11 cellular contexts compared by ENCODE assay signal in the genomic region with DNA sequence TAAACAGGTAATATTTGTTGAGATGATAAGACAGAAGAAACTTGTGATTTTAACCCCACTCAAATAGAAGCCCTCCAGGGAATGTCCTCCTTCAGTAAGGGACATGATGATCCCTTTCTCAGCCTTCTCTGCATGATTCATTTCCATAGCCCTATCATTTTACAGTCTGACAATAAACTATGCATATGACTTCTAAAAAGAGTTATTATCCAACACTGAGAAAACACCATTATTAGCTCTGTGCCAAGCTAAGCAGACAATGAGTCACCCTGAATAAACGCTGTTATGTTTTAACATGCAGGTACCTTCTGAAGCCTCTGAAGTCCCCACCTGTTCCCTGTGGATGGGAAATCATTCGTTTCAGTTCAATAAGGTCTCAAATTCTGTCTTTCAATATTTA. TPM values are rescaled to one million over a fixed set of nuclear protein-coding genes. Genes with fewer than 3 reads are reported as not detected.
DNase-seq lines count a peak whose midpoint lies in the region; ATAC-seq, FAIRE-seq and TF ChIP-seq lines count a peak whose summit lies in the region.
"Had no signal": no experiment of that assay in that cellular context is flagged by ENCODE, and none has a peak within 500 bp of the region (broad histone marks: within the 10 kb centered on the region; RNA-seq: fewer than 3 reads in every experiment).

No MANE protein-coding gene starts in this region.

- H3K4me3 Mint-ChIP-seq in naive thymus-derived CD8-positive, alpha-beta T cell = no peak overlapping the region

- no TSS peak for BruUV-seq in HepG2 (replicated peaks; lab: Mats Ljungman, UMichigan)

- no peak for TF ChIP-seq RAD21 in HepG2 (CRISPR knock-in tag; IDR thresholded peaks at IDR 0.05)

- H4K20me1 ChIP-seq in HepG2 (ENCODE audit: insufficient read depth, low read length) = no peaks in the 10 kb centered on the region
- peaks cover 17% of the 10 kb centered on the region; the same call in 1 of the 2 replicates for H4K20me1 ChIP-seq in Karpas-422 (ENCODE audit: insufficient read depth, low read depth, low read length)

- H3K9ac ChIP-seq in HepG2 (ENCODE audit: insufficient read depth, low read depth, low read length) (no peak overlapping the region), Karpas-422 (ENCODE audit: low read length) (no peak overlapping the region)

- H3K27ac ChIP-seq in ascending aorta = peak overlapping the region; percentile 81 to 83
- no peak overlapping the region for H3K27ac ChIP-seq in HepG2 (ENCODE audit: extremely low read length, insufficient read depth, low read length)
- H3K27ac ChIP-seq in Karpas-422 (ENCODE audit: low read length) = no peak overlapping the region

- intact Hi-C loops in ascending aorta (cut with DNase I) = loop anchor here (2.0 kb wide), 1 partner anchor 56 kb away; no protein-coding TSS in a partner anchor
- intact Hi-C loops in HepG2 (cut with micrococcal nuclease; ENCODE audit: unreplicated experiment) = no loop called here

- H3K9me3 Mint-ChIP-seq in naive thymus-derived CD8-positive, alpha-beta T cell = no peaks in the 10 kb centered on the region

- peak; percentile 5 for DNase-seq in AG08395 (ENCODE audit: low spot score)
- peak; percentile 80 for DNase-seq in M059J (ENCODE audit: low read depth)
- no peak for DNase-seq in ascending aorta (ENCODE audit: low spot score in 2 of 2)
- peak; percentile 84 for DNase-seq in HepG2 (ENCODE audit: low spot score)
- DNase-seq in GDM1 (lab: John Stamatoyannopoulos, UW) = no peak
- DNase-seq in iPS-NIHi7 (ENCODE audit: extremely low spot score) = no peak
- DNase-seq in Karpas-422 = no peak
- DNase-seq in naive thymus-derived CD8-positive, alpha-beta T cell = no peak
- DNase-seq: DND-41, SW 1271 had no signal

- H3K4me3 ChIP-seq in ascending aorta (peak overlapping the region; percentile 18 to 37), HepG2 (replicated peaks in 1 of 3; ENCODE audit: insufficient read depth in 1 of 3, low read depth in 2 of 3, low read length in 3 of 3) (no peak overlapping the region), Karpas-422 (ENCODE audit: low read length) (no peak overlapping the region)

- H2AFZ ChIP-seq in HepG2 (ENCODE audit: low read length) (no peak overlapping the region), Karpas-422 (ENCODE audit: low read length) (no peak overlapping the region)

- no peaks in the 10 kb centered on the region for H3K27me3 Mint-ChIP-seq in naive thymus-derived CD8-positive, alpha-beta T cell

- H3K4me1 ChIP-seq in ascending aorta = peaks cover 0 to 19% of the 10 kb centered on the region in 2 donors
- H3K4me1 ChIP-seq in HepG2 (ENCODE audit: insufficient read depth, low read length) = peaks cover 30% of the 10 kb centered on the region
- no peaks in the 10 kb centered on the region for H3K4me1 ChIP-seq in Karpas-422 (ENCODE audit: low read length)

- in situ Hi-C loops in HepG2 (cut with HindIII; ENCODE audit: extremely low pct_ligation_motif_present, low pct_unique_long_range_greater_than_20kb) = no loop called here

- H3K79me2 ChIP-seq in HepG2 (ENCODE audit: insufficient read depth, low read length) = no peaks in the 10 kb centered on the region
- no peaks in the 10 kb centered on the region for H3K79me2 ChIP-seq in Karpas-422 (ENCODE audit: low read length)

- H3K36me3 ChIP-seq in ascending aorta (no peaks in the 10 kb centered on the region), HepG2 (replicated peaks in 1 of 2; ENCODE audit: control insufficient read depth in 1 of 2, insufficient read depth in 2 of 2, low read length in 2 of 2) (peaks cover 2 to 3% of the 10 kb centered on the region in 2 experiments; a peak in 1 of 5 replicates), Karpas-422 (ENCODE audit: insufficient read depth, low read length) (no peaks in the 10 kb centered on the region)

- H3K27me3 ChIP-seq in ascending aorta (no peaks in the 10 kb centered on the region), HepG2 (ENCODE audit: control insufficient read depth in 1 of 2, insufficient read depth in 2 of 2, low read length in 2 of 2) (no peaks in the 10 kb centered on the region), Karpas-422 (ENCODE audit: low read length) (no peaks in the 10 kb centered on the region)

- peaks cover 0 to 54% (median 20%) of the 10 kb centered on the region in 3 donors for H3K36me3 Mint-ChIP-seq in naive thymus-derived CD8-positive, alpha-beta T cell

- FAIRE-seq in HepG2 (lab: Jason Lieb, UNC) = peak; percentile 39
- FAIRE-seq: endometrium had no signal

- TF ChIP-seq CTCF in ascending aorta (IDR thresholded peaks at IDR 0.05) (no peak), HepG2 (CRISPR knock-in tag; IDR thresholded peaks at IDR 0.05) (no peak)

- no peaks in the 10 kb centered on the region for H3K9me3 ChIP-seq in ascending aorta
- H3K9me3 ChIP-seq in HepG2 (ENCODE audit: low read length) = no peaks in the 10 kb centered on the region
- no peaks in the 10 kb centered on the region for H3K9me3 ChIP-seq in Karpas-422 (ENCODE audit: low read length)

- TF ChIP-seq EP300 in HepG2 (IDR thresholded peaks at IDR 0.05; ENCODE audit: low read depth in 2 of 2, low read length in 2 of 2) = no peak
- no peak for TF ChIP-seq EP300 in HepG2 (CRISPR knock-in tag; IDR thresholded peaks at IDR 0.05; ENCODE audit: borderline replicate concordance)

- no peaks in the 10 kb centered on the region for H3K9me2 ChIP-seq in Karpas-422 (replicated peaks; ENCODE audit: insufficient read depth, low read length)

- peak; percentile 95 for ATAC-seq in HepG2
- no peak for ATAC-seq in naive thymus-derived CD8-positive, alpha-beta T cell

- POLR2A ChIA-PET in HepG2 (lab: Yijun Ruan, JAX) = interaction anchor here (1.0 kb wide), 1 partner anchor 11 kb away, joined by 8 read pairs; no protein-coding TSS in a partner anchor
- POLR2A ChIA-PET in naive thymus-derived CD8-positive, alpha-beta T cell (lab: Charles Lee) = no interaction called here

- TF ChIP-seq POLR2A in HepG2 (IDR thresholded peaks at IDR 0.05; ENCODE audit: insufficient read depth in 1 of 2, low read depth in 2 of 2, low read length in 2 of 2) = no peak

- no peak overlapping the region for H3K27ac Mint-ChIP-seq in naive thymus-derived CD8-positive, alpha-beta T cell

- 8% methylated on average over 2 of the region's 2 CpGs for WGBS in HepG2 (ENCODE audit: low lambda C conversion rate)

- H3K4me2 ChIP-seq in HepG2 (ENCODE audit: low read depth, low read length) = no peak overlapping the region
- H3K4me2 ChIP-seq in Karpas-422 (ENCODE audit: low read depth, low read length, poor library complexity, severe bottlenecking) = no peak overlapping the region

- H3K4me1 Mint-ChIP-seq in naive thymus-derived CD8-positive, alpha-beta T cell = peaks cover 0 to 7% (median under 1%) of the 10 kb centered on the region in 4 donors

- CTCF ChIA-PET in HepG2 (lab: Yijun Ruan, JAX; ENCODE audit: low intra/inter-chr PET ratio, low total read pairs) = no interaction called here

TF ChIP-seq in HepG2, 621 proteins besides CTCF, POLR2A, EP300 and RAD21 (continues in another document):
- TF ChIP-seq, protein P1, sequence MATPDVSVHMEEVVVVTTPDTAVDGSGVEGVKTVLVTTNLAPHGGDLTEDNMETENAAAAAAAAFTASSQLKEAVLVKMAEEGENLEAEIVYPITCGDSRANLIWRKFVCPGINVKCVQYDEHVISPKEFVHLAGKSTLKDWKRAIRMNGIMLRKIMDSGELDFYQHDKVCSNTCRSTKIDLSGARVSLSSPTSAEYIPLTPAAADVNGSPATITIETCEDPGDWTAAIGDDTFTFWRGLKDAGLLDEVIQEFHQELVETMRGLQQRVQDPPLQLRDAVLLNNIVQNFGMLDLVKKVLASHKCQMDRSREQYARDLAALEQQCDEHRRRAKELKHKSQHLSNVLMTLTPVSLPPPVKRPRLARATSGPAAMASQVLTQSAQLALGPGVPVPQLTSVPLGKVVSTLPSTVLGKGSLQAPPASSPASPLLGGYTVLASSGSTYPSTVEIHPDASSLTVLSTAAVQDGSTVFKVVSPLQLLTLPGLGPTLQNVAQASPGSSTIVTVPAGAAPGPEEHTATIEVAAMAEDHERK (CRISPR knock-in tag; IDR thresholded peaks at IDR 0.05; ENCODE audit: low read depth) = no peak
- TF ChIP-seq SOX6 (IDR thresholded peaks at IDR 0.05) (no peak), SOX6 (CRISPR knock-in tag; IDR thresholded peaks at IDR 0.05) (peak; percentile 50; the same call in 1 of the 2 replicates), ZC3H13 (CRISPR knock-in tag; IDR thresholded peaks at IDR 0.05) (no peak), SOX5 (CRISPR knock-in tag; IDR thresholded peaks at IDR 0.05; ENCODE audit: borderline replicate concordance) (peak; percentile 87; the same call in 1 of the 2 replicates), MBD4 (IDR thresholded peaks at IDR 0.05; ENCODE audit: borderline replicate concordance, low read length) (no peak), ZNF263 (CRISPR knock-in tag; IDR thresholded peaks at IDR 0.05) (no peak)

RNA-seq across cellular contexts. Expression of a gene that starts 54.7 kb away (rescaled TPM):
- 12.2 and 12.5 TPM in 2 replicates for total RNA-seq in M059J (2014; rRNA removed; shearing (Covaris generic))
- total RNA-seq in ascending aorta (22.7 TPM), HepG2 (2016; rRNA removed; fragmentation: Illumina TruSeq; extraction: Trizol) (13.7 and 14.4 TPM in 2 replicates)
- 28.9 and 34.5 TPM in 2 replicates for total RNA-seq in HepG2 (2016; cell fraction: cytosol; rRNA removed; fragmentation: Illumina TruSeq; extraction: Trizol; ENCODE audit: low read depth)
- 13.7 and 14.4 TPM in 2 replicates for total RNA-seq in HepG2 (2016; cell fraction: insoluble cytoplasmic fraction; rRNA removed; fragmentation: Illumina TruSeq; extraction: Trizol)
- total RNA-seq in HepG2 (2016; cell fraction: membrane; rRNA removed; fragmentation: Illumina TruSeq; extraction: Trizol) = 30.4 and 34.2 TPM in 2 replicates
- total RNA-seq in HepG2 (2016; cell fraction: nucleus; rRNA removed; fragmentation: Illumina TruSeq; extraction: Trizol) = 19.0 and 20.2 TPM in 2 replicates
- 21.7 and 23.9 TPM in 2 replicates for polyA plus RNA-seq in HepG2 (2011; rRNA removed)
- 10.9 and 12.5 TPM in 2 replicates for polyA plus RNA-seq in HepG2 (2011; cell fraction: cytosol; rRNA removed)
- polyA plus RNA-seq in HepG2 (2011; cell fraction: nucleus; rRNA removed) = 20.1 and 22.6 TPM in 2 replicates
- 9.6 and 10.4 TPM in 2 replicates for polyA plus RNA-seq in HepG2 (2012)
- polyA plus RNA-seq in HepG2 (2016; cell fraction: cytosol; fragmentation: Illumina TruSeq; extraction: Trizol; ENCODE audit: low read depth) = 26.8 and 31.6 TPM in 2 replicates
- polyA plus RNA-seq in HepG2 (2016; cell fraction: insoluble cytoplasmic fraction; fragmentation: Illumina TruSeq; extraction: Trizol; ENCODE audit: low read depth) = 13.2 and 14.8 TPM in 2 replicates
- 33.3 and 36.1 TPM in 2 replicates for polyA plus RNA-seq in HepG2 (2016; cell fraction: membrane; fragmentation: Illumina TruSeq; extraction: Trizol; ENCODE audit: low read depth)
- polyA plus RNA-seq in HepG2 (2016; cell fraction: nucleus; fragmentation: Illumina TruSeq; extraction: Trizol; ENCODE audit: insufficient read depth, low read depth) = 18.4 and 20.4 TPM in 2 replicates
- polyA minus RNA-seq in HepG2 (2011; rRNA and poly(A)+ RNA removed; ENCODE audit: low replicate concordance) = 26.2 and 31.7 TPM in 2 replicates
- 10.5 and 13.8 TPM in 2 replicates for polyA minus RNA-seq in HepG2 (2011; cell fraction: cytosol; rRNA and poly(A)+ RNA removed)
- 41.6 and 48.1 TPM in 2 replicates for polyA minus RNA-seq in HepG2 (2011; cell fraction: nucleus; rRNA and poly(A)+ RNA removed)
- total RNA-seq in Karpas-422 (2014; rRNA removed; shearing (Covaris generic); ENCODE audit: low replicate concordance) = 6.9 and 9.1 TPM in 2 replicates
- total RNA-seq in naive thymus-derived CD8-positive, alpha-beta T cell = 10 to 100 TPM; 31.5 to 41.5 TPM
- polyA plus RNA-seq in naive thymus-derived CD8-positive, alpha-beta T cell = 10 to 100 TPM; 16.3 to 18.4 (median 17.7) TPM

Comparison
In these comparisons a context has a peak if more than half of its experiments do, and no peak if none do; other contexts are left out.
1. DNase-seq: peak in AG08395 (single experiment), M059J (single experiment) and HepG2 (single experiment); none in ascending aorta (0 of 2), GDM1 (single experiment), iPS-NIHi7 (single experiment), Karpas-422 (single experiment) and naive thymus-derived CD8-positive, alpha-beta T cell (0 of 10).
2. H3K27ac ChIP-seq: peak in ascending aorta (2 of 2); none in HepG2 (single experiment) and Karpas-422 (single experiment).
3. H3K4me3 ChIP-seq: peak in ascending aorta (2 of 2); none in HepG2 (0 of 3) and Karpas-422 (single experiment).